ENCODE assay signal across 24 cellular contexts in genomic region chr14:68033533-68033932, GRCh38.
"Had no signal": no experiment of that assay in that cellular context is flagged by ENCODE, and none has a peak within 500 bp of the region (broad histone marks: within the 10 kb centered on the region; RNA-seq: fewer than 3 reads in every experiment).

No MANE protein-coding gene starts in this region.

- H3K27ac ChIP-seq: body of pancreas, colonic mucosa, epithelial cell of prostate, hepatocyte, right lobe of liver had no signal

- H3K27me3 Mint-ChIP-seq: activated CD4-positive, alpha-beta T cell treated with anti-CD3 and anti-CD28 coated beads for 36 hours; activated CD8-positive, alpha-beta memory T cell treated with anti-CD3 and anti-CD28 coated beads, Interleukin-2, amount 10 ng/mL, durations not matched to agents 7 days and 5 days; activated naive CD8-positive, alpha-beta T cell; naive thymus-derived CD8-positive, alpha-beta T cell had no signal

- DNase-seq: activated CD4-positive, alpha-beta T cell treated with anti-CD3 and anti-CD28 coated beads for 36 hours; activated CD4-positive, CD25-positive, alpha-beta regulatory T cell; activated CD8-positive, alpha-beta memory T cell treated with anti-CD3 and anti-CD28 coated beads, Interleukin-2, amount 10 ng/mL, durations not matched to agents 7 days and 5 days; activated CD8-positive, alpha-beta T cell treated with anti-CD3 and anti-CD28 coated beads, Interleukin-2, amount 10 ng/mL, durations not matched to agents 7 days and 5 days; activated naive CD4-positive, alpha-beta T cell; activated T-cell treated with anti-CD3 and anti-CD28 coated beads, Interleukin-2, amount 50 U/mL, for 48 hours; anterior cingulate cortex; body of pancreas; colonic mucosa; effector CD8-positive, alpha-beta T cell; islet precursor cell; left cardiac atrium; naive thymus-derived CD8-positive, alpha-beta T cell; posterior cingulate gyrus; right lobe of liver; stimulated activated CD4-positive, alpha-beta T cell treated with anti-CD3 and anti-CD28 coated beads, Interleukin-2, amount 100 ng/mL, for 48 hours; stimulated activated naive CD4-positive, alpha-beta T cell treated with Interleukin-2 at 50 U/mL for 16 hours; T-helper 2 cell; trophoblast cell had no signal

- H3K36me3 ChIP-seq: colonic mucosa, gastroesophageal sphincter, right lobe of liver had no signal

- H3K4me2 ChIP-seq: hepatocyte had no signal

- H3K9me3 ChIP-seq: body of pancreas, colonic mucosa, right lobe of liver had no signal

- H3K4me1 ChIP-seq: colonic mucosa, right lobe of liver had no signal

- H3K27ac Mint-ChIP-seq: activated CD4-positive, alpha-beta T cell treated with anti-CD3 and anti-CD28 coated beads for 36 hours; activated CD8-positive, alpha-beta memory T cell treated with anti-CD3 and anti-CD28 coated beads, Interleukin-2, amount 10 ng/mL, durations not matched to agents 7 days and 5 days; activated CD8-positive, alpha-beta T cell treated with anti-CD3 and anti-CD28 coated beads, Interleukin-2, amount 10 ng/mL, durations not matched to agents 7 days and 5 days; activated naive CD8-positive, alpha-beta T cell; naive thymus-derived CD8-positive, alpha-beta T cell had no signal

- H2AFZ ChIP-seq: hepatocyte had no signal

- H3K4me3 Mint-ChIP-seq: activated CD4-positive, alpha-beta T cell treated with anti-CD3 and anti-CD28 coated beads for 36 hours; activated CD8-positive, alpha-beta memory T cell treated with anti-CD3 and anti-CD28 coated beads, Interleukin-2, amount 10 ng/mL, durations not matched to agents 7 days and 5 days; activated CD8-positive, alpha-beta T cell treated with anti-CD3 and anti-CD28 coated beads, Interleukin-2, amount 10 ng/mL, durations not matched to agents 7 days and 5 days; activated naive CD8-positive, alpha-beta T cell; naive thymus-derived CD8-positive, alpha-beta T cell had no signal

- H3K4me1 Mint-ChIP-seq: activated CD4-positive, alpha-beta T cell treated with anti-CD3 and anti-CD28 coated beads for 36 hours; activated CD8-positive, alpha-beta memory T cell treated with anti-CD3 and anti-CD28 coated beads, Interleukin-2, amount 10 ng/mL, durations not matched to agents 7 days and 5 days had no signal

- H3K4me3 ChIP-seq: body of pancreas, colonic mucosa, gastroesophageal sphincter, hepatocyte, right lobe of liver had no signal

- FAIRE-seq: endometrium had no signal

- H3K27me3 ChIP-seq: body of pancreas, colonic mucosa, gastroesophageal sphincter, hepatocyte, right lobe of liver had no signal

- H3K79me2 ChIP-seq: hepatocyte had no signal

- ATAC-seq: activated CD4-positive, alpha-beta T cell treated with anti-CD3 and anti-CD28 coated beads for 36 hours; activated CD8-positive, alpha-beta memory T cell treated with anti-CD3 and anti-CD28 coated beads, Interleukin-2, amount 10 ng/mL, durations not matched to agents 7 days and 5 days; activated CD8-positive, alpha-beta T cell treated with anti-CD3 and anti-CD28 coated beads, Interleukin-2, amount 10 ng/mL, durations not matched to agents 7 days and 5 days; body of pancreas; gastroesophageal sphincter; naive thymus-derived CD8-positive, alpha-beta T cell; right lobe of liver had no signal
